ENCODE assay signal across 28 cellular contexts in the genomic region with DNA sequence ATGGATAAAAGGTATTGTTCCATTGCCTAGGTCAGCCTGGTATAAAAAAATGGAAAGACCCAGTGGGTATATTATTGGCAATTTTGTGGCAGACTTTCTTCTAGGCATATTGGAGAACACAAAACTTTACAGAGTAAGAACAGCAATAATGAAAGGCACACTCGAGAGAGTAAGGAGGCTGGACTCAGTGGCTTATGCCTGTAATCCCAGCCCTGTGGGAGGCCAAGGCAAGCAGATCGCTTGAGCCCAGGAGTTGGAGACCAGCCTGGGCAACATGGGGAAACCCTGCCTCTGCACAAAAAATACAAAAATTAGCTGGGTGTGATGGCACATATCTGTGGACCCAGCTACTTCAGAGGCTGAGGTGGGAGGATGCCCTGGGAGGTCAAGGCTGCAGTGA.
A peak's percentile ranks its signal among the peaks of the same experiment; 100 is the strongest.
DNase-seq lines count a peak whose midpoint lies in the region; ATAC-seq and TF ChIP-seq lines count a peak whose summit lies in the region.
"Had no signal": no experiment of that assay in that cellular context is flagged by ENCODE, and none has a peak within 500 bp of the region (broad histone marks: within the 10 kb centered on the region; RNA-seq: fewer than 3 reads in every experiment).

No MANE protein-coding gene starts in this region.

- H3K9me3 ChIP-seq in BLaER1, result peaks cover 5% of the 10 kb centered on the region; the same call in 1 of the 2 replicates
- no peaks in the 10 kb centered on the region for H3K9me3 ChIP-seq in CD4-positive, alpha-beta T cell (ENCODE audit: control insufficient read depth, low read length)
- no peaks in the 10 kb centered on the region for H3K9me3 ChIP-seq in naive thymus-derived CD4-positive, alpha-beta T cell (ENCODE audit: control insufficient read depth in 2 of 3, low read length in 3 of 3)
- H3K9me3 ChIP-seq in effector memory CD4-positive, alpha-beta T cell (ENCODE audit: control insufficient read depth, low read length), result no peaks in the 10 kb centered on the region
- H3K9me3 ChIP-seq: esophagus squamous epithelium, gastrocnemius medialis, left lung, thoracic aorta had no signal

- no peak overlapping the region for H3K4me3 Mint-ChIP-seq in CD4-positive, alpha-beta T cell
- H3K4me3 Mint-ChIP-seq in T-cell, result peak overlapping the region in 1 of 3 donors; percentile 52
- peak overlapping the region in 5 of 10 donors; percentile 9 to 59 (median 49) for H3K4me3 Mint-ChIP-seq in naive thymus-derived CD4-positive, alpha-beta T cell
- no peak overlapping the region for H3K4me3 Mint-ChIP-seq in activated CD8-positive, alpha-beta T cell treated with anti-CD3 and anti-CD28 coated beads for 36 hours
- H3K4me3 Mint-ChIP-seq: activated CD4-positive, alpha-beta memory T cell treated with anti-CD3 and anti-CD28 coated beads, Interleukin-2, amount 10 ng/mL, durations not matched to agents 7 days and 5 days; immature natural killer cell; natural killer cell had no signal

- H3K4me3 ChIP-seq in BLaER1, result peak overlapping the region; percentile 40
- H3K4me3 ChIP-seq in naive thymus-derived CD4-positive, alpha-beta T cell (ENCODE audit: low read length), result no peak overlapping the region
- H3K4me3 ChIP-seq in effector memory CD4-positive, alpha-beta T cell (ENCODE audit: insufficient read depth, low read depth, low read length, poor library complexity, severe bottlenecking), result no peak overlapping the region
- H3K4me3 ChIP-seq: esophagus squamous epithelium, gastrocnemius medialis, GM23248, K562, left lung, smooth muscle cell, thoracic aorta had no signal

- TF ChIP-seq CTCF in CD4-positive, alpha-beta T cell (IDR thresholded peaks at IDR 0.05), result no peak
- no peak for TF ChIP-seq CTCF in activated CD8-positive, alpha-beta T cell treated with anti-CD3 and anti-CD28 coated beads for 36 hours (IDR thresholded peaks at IDR 0.05)

- no peaks in the 10 kb centered on the region for H4K20me1 ChIP-seq in BLaER1

- ATAC-seq in CD4-positive, alpha-beta T cell (ENCODE audit: poor library complexity), result no peak
- no peak for ATAC-seq in T-cell (replicated peaks in 1 of 4)
- no peak for ATAC-seq in naive thymus-derived CD4-positive, alpha-beta T cell
- ATAC-seq in activated CD8-positive, alpha-beta T cell treated with anti-CD3 and anti-CD28 coated beads for 36 hours, result no peak
- ATAC-seq: gastrocnemius medialis, K562, natural killer cell had no signal

- peaks cover 17% of the 10 kb centered on the region for H3K4me1 Mint-ChIP-seq in CD4-positive, alpha-beta T cell (ENCODE audit: low read depth)
- H3K4me1 Mint-ChIP-seq in T-cell, result peaks cover 21 to 30% (median 25%) of the 10 kb centered on the region in 3 donors
- H3K4me1 Mint-ChIP-seq in naive thymus-derived CD4-positive, alpha-beta T cell, result peaks cover 21 to 34% (median 26%) of the 10 kb centered on the region in 7 donors
- H3K4me1 Mint-ChIP-seq in activated CD8-positive, alpha-beta T cell treated with anti-CD3 and anti-CD28 coated beads for 36 hours (ENCODE audit: low read depth), result peaks cover 28% of the 10 kb centered on the region

- H3K9ac ChIP-seq in BLaER1, result peak overlapping the region; percentile 62
- H3K9ac ChIP-seq: GM23248 had no signal

- peak overlapping the region; percentile 43 for H3K27ac Mint-ChIP-seq in CD4-positive, alpha-beta T cell
- H3K27ac Mint-ChIP-seq in T-cell, result peak overlapping the region; percentile 69 to 72
- peak overlapping the region in 6 of 9 donors; percentile 5 to 82 (median 48) for H3K27ac Mint-ChIP-seq in naive thymus-derived CD4-positive, alpha-beta T cell
- H3K27ac Mint-ChIP-seq in activated CD8-positive, alpha-beta T cell treated with anti-CD3 and anti-CD28 coated beads for 36 hours, result no peak overlapping the region
- H3K27ac Mint-ChIP-seq: activated CD4-positive, alpha-beta memory T cell treated with anti-CD3 and anti-CD28 coated beads, Interleukin-2, amount 10 ng/mL, durations not matched to agents 7 days and 5 days; natural killer cell had no signal

- H3K27ac ChIP-seq in BLaER1, result peak overlapping the region; percentile 84
- H3K27ac ChIP-seq in CD4-positive, alpha-beta T cell (ENCODE audit: low read depth, low read length), result no peak overlapping the region
- no peak overlapping the region for H3K27ac ChIP-seq in naive thymus-derived CD4-positive, alpha-beta T cell (ENCODE audit: low read depth, low read length)
- no peak overlapping the region for H3K27ac ChIP-seq in effector memory CD4-positive, alpha-beta T cell (ENCODE audit: insufficient read depth, low read length, poor library complexity, severe bottlenecking)
- H3K27ac ChIP-seq: esophagus squamous epithelium, gastrocnemius medialis, GM23248, thoracic aorta had no signal

- no peaks in the 10 kb centered on the region for H3K27me3 Mint-ChIP-seq in CD4-positive, alpha-beta T cell
- H3K27me3 Mint-ChIP-seq in T-cell, result no peaks in the 10 kb centered on the region
- no peaks in the 10 kb centered on the region for H3K27me3 Mint-ChIP-seq in naive thymus-derived CD4-positive, alpha-beta T cell
- no peaks in the 10 kb centered on the region for H3K27me3 Mint-ChIP-seq in activated CD8-positive, alpha-beta T cell treated with anti-CD3 and anti-CD28 coated beads for 36 hours
- H3K27me3 Mint-ChIP-seq: activated CD4-positive, alpha-beta memory T cell treated with anti-CD3 and anti-CD28 coated beads, Interleukin-2, amount 10 ng/mL, durations not matched to agents 7 days and 5 days had no signal

- no peaks in the 10 kb centered on the region for H3K36me3 Mint-ChIP-seq in CD4-positive, alpha-beta T cell (ENCODE audit: low read depth)
- no peaks in the 10 kb centered on the region for H3K36me3 Mint-ChIP-seq in T-cell
- no peaks in the 10 kb centered on the region for H3K36me3 Mint-ChIP-seq in naive thymus-derived CD4-positive, alpha-beta T cell
- H3K36me3 Mint-ChIP-seq in activated CD8-positive, alpha-beta T cell treated with anti-CD3 and anti-CD28 coated beads for 36 hours (ENCODE audit: low read depth), result no peaks in the 10 kb centered on the region
- H3K36me3 Mint-ChIP-seq: immature natural killer cell, natural killer cell had no signal

- DNase-seq in CD4-positive, alpha-beta T cell, result no peak
- DNase-seq in T-cell, result no peak
- no peak for DNase-seq in naive thymus-derived CD4-positive, alpha-beta T cell
- DNase-seq in activated CD8-positive, alpha-beta T cell treated with anti-CD3 and anti-CD28 coated beads for 36 hours, result no peak
- no peak for DNase-seq in NAMALWA (ENCODE audit: low spot score)
- DNase-seq in effector memory CD4-positive, alpha-beta T cell, result no peak
- DNase-seq: activated CD4-positive, alpha-beta memory T cell treated with anti-CD3 and anti-CD28 coated beads, Interleukin-2, amount 10 ng/mL, durations not matched to agents 7 days and 5 days; activated gamma-delta T cell; amniotic stem cell; DMS79 treated with DMSO at 0.1 percent for 48 hours; esophagus squamous epithelium; gastrocnemius medialis; GM23248; hippocampal formation; immature natural killer cell; left lung; natural killer cell; NCI-H1694 treated with DMSO at 0.1 percent for 48 hours; NCI-H2171; NCI-H524 treated with DMSO at 0.1 percent for 48 hours; retina; RPMI8226; stimulated activated CD4-positive, alpha-beta T cell treated with anti-CD3 and anti-CD28 coated beads, Interleukin-2, amount 100 ng/mL, for 24 hours; T1000 had no signal

- CTCF ChIA-PET in CD4-positive, alpha-beta T cell (lab: Charles Lee), result no interaction called here
- CTCF ChIA-PET in T-cell (lab: Charles Lee), result interaction anchor here in 1 of 2 donors (1.2 kb wide), 1 partner anchor 22 kb away, joined by 5 read pairs; no protein-coding TSS in a partner anchor
- CTCF ChIA-PET in naive thymus-derived CD4-positive, alpha-beta T cell (lab: Charles Lee), result no interaction called here
- CTCF ChIA-PET in activated CD8-positive, alpha-beta T cell treated with anti-CD3 and anti-CD28 coated beads for 36 hours (lab: Charles Lee), result interaction anchor here (1.0 to 1.6 kb wide), 4 partner anchors 8 to 38 kb away, joined by 3 to 4 read pairs (median 4); no protein-coding TSS in a partner anchor

- intact Hi-C loops in CD4-positive, alpha-beta T cell (cut with DNase I, micrococcal nuclease), result loop anchor here in 1 of 2 experiments (2.0 kb wide), 1 partner anchor 16 kb away; no protein-coding TSS in a partner anchor
- intact Hi-C loops in naive thymus-derived CD4-positive, alpha-beta T cell (cut with micrococcal nuclease), result no loop called here
- intact Hi-C loops in activated CD8-positive, alpha-beta T cell treated with anti-CD3 and anti-CD28 coated beads for 36 hours (cut with micrococcal nuclease), result no loop called here

- H3K4me1 ChIP-seq in BLaER1, result peaks cover 79% of the 10 kb centered on the region
- H3K4me1 ChIP-seq in naive thymus-derived CD4-positive, alpha-beta T cell (ENCODE audit: control insufficient read depth in 2 of 2, insufficient read depth in 2 of 2, low read length in 2 of 2), result peaks cover 6 to 11% of the 10 kb centered on the region in 2 donors
- H3K4me1 ChIP-seq in effector memory CD4-positive, alpha-beta T cell (ENCODE audit: control insufficient read depth, insufficient read depth, low read length, poor library complexity, severe bottlenecking), result peaks cover 13% of the 10 kb centered on the region
- H3K4me1 ChIP-seq: gastrocnemius medialis had no signal

- POLR2A ChIA-PET in CD4-positive, alpha-beta T cell (lab: Charles Lee), result interaction anchor here (1.7 kb wide), 1 partner anchor 11 kb away, joined by 9 read pairs; no protein-coding TSS in a partner anchor
- POLR2A ChIA-PET in T-cell (lab: Charles Lee), result interaction anchor here in 1 of 2 donors (0.6 to 1.1 kb wide), 2 partner anchors 21 to 78 kb away, joined by 3 to 4 read pairs; no protein-coding TSS in a partner anchor
- POLR2A ChIA-PET in naive thymus-derived CD4-positive, alpha-beta T cell (lab: Charles Lee), result interaction anchor here (0.7 to 2.1 kb wide), 6 partner anchors 12 to 59 kb away, joined by 3 to 8 read pairs (median 4); no protein-coding TSS in a partner anchor
- POLR2A ChIA-PET in activated CD8-positive, alpha-beta T cell treated with anti-CD3 and anti-CD28 coated beads for 36 hours (lab: Charles Lee), result interaction anchor here (1.0 kb wide), 1 partner anchor 221 kb away, joined by 3 read pairs; the partner anchor contains the start of genes CDNF, HSPA14 and MSANTD7

- H3K36me3 ChIP-seq in BLaER1, result no peaks in the 10 kb centered on the region
- H3K36me3 ChIP-seq in naive thymus-derived CD4-positive, alpha-beta T cell (ENCODE audit: control insufficient read depth in 2 of 3, insufficient read depth in 3 of 3, low read length in 3 of 3), result no peaks in the 10 kb centered on the region
- no peaks in the 10 kb centered on the region for H3K36me3 ChIP-seq in effector memory CD4-positive, alpha-beta T cell (ENCODE audit: control insufficient read depth, insufficient read depth, low read length)
- H3K36me3 ChIP-seq: esophagus squamous epithelium, gastrocnemius medialis, left lung, thoracic aorta had no signal

- no peaks in the 10 kb centered on the region for H3K9me3 Mint-ChIP-seq in CD4-positive, alpha-beta T cell
- H3K9me3 Mint-ChIP-seq in T-cell, result no peaks in the 10 kb centered on the region
- no peaks in the 10 kb centered on the region for H3K9me3 Mint-ChIP-seq in naive thymus-derived CD4-positive, alpha-beta T cell
- H3K9me3 Mint-ChIP-seq in activated CD8-positive, alpha-beta T cell treated with anti-CD3 and anti-CD28 coated beads for 36 hours, result no peaks in the 10 kb centered on the region
- H3K9me3 Mint-ChIP-seq: activated CD4-positive, alpha-beta memory T cell treated with anti-CD3 and anti-CD28 coated beads, Interleukin-2, amount 10 ng/mL, durations not matched to agents 7 days and 5 days; immature natural killer cell; natural killer cell had no signal

- H3K4me2 ChIP-seq in BLaER1, result peak overlapping the region; percentile 89
- H3K4me2 ChIP-seq: smooth muscle cell had no signal

- H3K27me3 ChIP-seq in BLaER1, result no peaks in the 10 kb centered on the region
- no peaks in the 10 kb centered on the region for H3K27me3 ChIP-seq in CD4-positive, alpha-beta T cell (ENCODE audit: control insufficient read depth, insufficient read depth, low read length)
- H3K27me3 ChIP-seq in naive thymus-derived CD4-positive, alpha-beta T cell (ENCODE audit: control insufficient read depth in 2 of 2, insufficient read depth in 2 of 2, low read length in 2 of 2), result no peaks in the 10 kb centered on the region
- no peaks in the 10 kb centered on the region for H3K27me3 ChIP-seq in effector memory CD4-positive, alpha-beta T cell (replicated peaks; ENCODE audit: control insufficient read depth, insufficient read depth, low read length, poor library complexity, severe bottlenecking)
- H3K27me3 ChIP-seq: esophagus squamous epithelium, gastrocnemius medialis, left lung had no signal
